15 cellular contexts compared by ENCODE assay signal in the genomic region with DNA sequence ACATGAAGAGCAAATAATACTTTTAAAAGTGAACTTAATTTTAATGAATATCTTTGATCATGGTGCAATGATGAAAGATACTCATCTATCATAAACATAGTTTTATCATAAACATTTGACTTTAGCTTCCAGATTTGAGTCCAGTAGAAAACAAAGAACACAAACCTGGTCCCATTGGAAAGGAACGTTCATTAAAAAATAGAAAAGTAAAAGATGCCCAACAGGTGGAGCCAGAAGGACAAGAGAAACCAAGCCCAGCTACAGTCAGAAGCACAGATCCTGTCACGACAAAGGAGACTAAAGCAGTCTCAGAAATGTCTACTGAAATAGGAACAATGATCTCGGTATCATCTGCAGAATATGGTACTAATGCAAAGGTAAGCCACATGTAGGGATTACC. TPM values are rescaled to one million over a fixed set of nuclear protein-coding genes. Genes with fewer than 3 reads are reported as not detected.
DNase-seq lines count a peak whose midpoint lies in the region; ATAC-seq and TF ChIP-seq lines count a peak whose summit lies in the region.
"Had no signal": no experiment of that assay in that cellular context is flagged by ENCODE, and none has a peak within 500 bp of the region (broad histone marks: within the 10 kb centered on the region; RNA-seq: fewer than 3 reads in every experiment).

No MANE protein-coding gene starts in this region.

- TF ChIP-seq CTCF in LNCaP clone FGC (IDR thresholded peaks at IDR 0.05; ENCODE audit: control insufficient read depth, extremely low read depth, insufficient read depth) (peak; percentile 65), mammary epithelial cell (conservative IDR thresholded peaks at IDR 0.05 in 1 of 2, IDR thresholded peaks at IDR 0.05 in 1 of 2; ENCODE audit: extremely low read depth in 1 of 2, insufficient read depth in 1 of 2, low read depth in 1 of 2, low read length in 2 of 2) (peak in 1 of 2 donors; percentile 17), liver (IDR thresholded peaks at IDR 0.05; ENCODE audit: low read depth, low read length, missing input control) (no peak)

- no peaks in the 10 kb centered on the region for H4K20me1 ChIP-seq in mammary epithelial cell (ENCODE audit: insufficient read depth, low read length)

- no peaks in the 10 kb centered on the region for H3K9me3 Mint-ChIP-seq in stimulated activated memory B cell treated with anti-CD40 and anti-IgM and Interleukin-4, amounts not matched to agents 10 μg/mL and 1 μg/mL and 100 μg/mL, for 72 hours

- DNase-seq in DMS 273 (lab: John Stamatoyannopoulos, UW; ENCODE audit: unreplicated experiment) (peak; percentile 15), DMS 273 treated with DMSO at 0.1 percent for 48 hours (lab: John Stamatoyannopoulos, UW) (no peak), LNCaP clone FGC (ENCODE audit: low read depth) (peak; percentile 87), mammary epithelial cell (no peak), hepatic stellate cell (ENCODE audit: low spot score) (no peak), GDM1 (lab: John Stamatoyannopoulos, UW) (no peak)
- DNase-seq: 8988T; activated CD8-positive, alpha-beta memory T cell treated with anti-CD3 and anti-CD28 coated beads for 24 hours; activated gamma-delta T cell treated with Interleukin-2 at 50 U/mL for 16 hours; brain microvascular endothelial cell; Calu3; Karpas-422; trophoblast cell had no signal

- 68% methylated on average over 3 of the region's 3 CpGs for WGBS in mammary epithelial cell (ENCODE audit: low coverage, missing lambda C conversion rate)
- 72% methylated on average over 3 of the region's 3 CpGs for WGBS in liver

- peaks cover 15% of the 10 kb centered on the region for H3K79me2 ChIP-seq in mammary epithelial cell (ENCODE audit: insufficient read depth, low read length)

- no peaks in the 10 kb centered on the region for H3K4me1 Mint-ChIP-seq in stimulated activated memory B cell treated with anti-CD40 and anti-IgM and Interleukin-4, amounts not matched to agents 10 μg/mL and 1 μg/mL and 100 μg/mL, for 72 hours

- in situ Hi-C loops in mammary epithelial cell (cut with MboI; ENCODE audit: low sequenced_read_pairs in 2 of 2): no loop called here

- TF ChIP-seq RAD21 in liver (IDR thresholded peaks at IDR 0.05): peak; percentile 44 to 54

- H3K27ac Mint-ChIP-seq in stimulated activated memory B cell treated with anti-CD40 and anti-IgM and Interleukin-4, amounts not matched to agents 10 μg/mL and 1 μg/mL and 100 μg/mL, for 72 hours: no peak overlapping the region

- no peak overlapping the region for H3K27ac ChIP-seq in mammary epithelial cell (ENCODE audit: insufficient read depth, low read depth, low read length)
- no peak overlapping the region for H3K27ac ChIP-seq in liver (ENCODE audit: low read depth in 1 of 2, low read length in 2 of 2)
- H3K27ac ChIP-seq: brain microvascular endothelial cell had no signal

- no peaks in the 10 kb centered on the region for H3K4me1 ChIP-seq in mammary epithelial cell (ENCODE audit: insufficient read depth, low read length)
- H3K4me1 ChIP-seq in liver (ENCODE audit: control insufficient read depth in 4 of 4, insufficient read depth in 4 of 4, low read length in 3 of 4): no peaks in the 10 kb centered on the region

- H3K36me3 Mint-ChIP-seq in stimulated activated memory B cell treated with anti-CD40 and anti-IgM and Interleukin-4, amounts not matched to agents 10 μg/mL and 1 μg/mL and 100 μg/mL, for 72 hours: peaks cover 24% of the 10 kb centered on the region

- H3K27me3 ChIP-seq in mammary epithelial cell (ENCODE audit: insufficient read depth, low read length): no peaks in the 10 kb centered on the region
- no peaks in the 10 kb centered on the region for H3K27me3 ChIP-seq in liver (ENCODE audit: control insufficient read depth in 4 of 4, insufficient read depth in 4 of 4, low read length in 3 of 4)
- H3K27me3 ChIP-seq: brain microvascular endothelial cell had no signal

- no peak for ATAC-seq in stimulated activated memory B cell treated with anti-CD40 and anti-IgM and Interleukin-4, amounts not matched to agents 10 μg/mL and 1 μg/mL and 100 μg/mL, for 72 hours

- H3K27me3 Mint-ChIP-seq in stimulated activated memory B cell treated with anti-CD40 and anti-IgM and Interleukin-4, amounts not matched to agents 10 μg/mL and 1 μg/mL and 100 μg/mL, for 72 hours: no peaks in the 10 kb centered on the region

- H2AFZ ChIP-seq in mammary epithelial cell (ENCODE audit: low read depth, low read length): no peak overlapping the region

- H3K36me3 ChIP-seq in mammary epithelial cell (ENCODE audit: insufficient read depth, low read length) (peaks cover 48% of the 10 kb centered on the region), liver (ENCODE audit: control insufficient read depth in 4 of 4, insufficient read depth in 3 of 4, low read depth in 1 of 4, low read length in 3 of 4) (peaks cover 0 to 54% (median 50%) of the 10 kb centered on the region in 4 donors)

- dilution Hi-C loops in mammary epithelial cell (cut with HindIII; ENCODE audit: low sequenced_read_pairs): no loop called here

- no peak overlapping the region for H3K4me3 Mint-ChIP-seq in stimulated activated memory B cell treated with anti-CD40 and anti-IgM and Interleukin-4, amounts not matched to agents 10 μg/mL and 1 μg/mL and 100 μg/mL, for 72 hours

- H3K4me2 ChIP-seq in mammary epithelial cell (ENCODE audit: insufficient read depth, low read depth, low read length): no peak overlapping the region

- H3K4me3 ChIP-seq in LNCaP clone FGC (ENCODE audit: low read depth, low read length) (no peak overlapping the region), mammary epithelial cell (replicated peaks in 1 of 3; ENCODE audit: insufficient read depth in 1 of 3, low read depth in 2 of 3, low read length in 3 of 3) (no peak overlapping the region), liver (ENCODE audit: low read depth in 1 of 3, low read length in 3 of 3) (no peak overlapping the region)

- no peaks in the 10 kb centered on the region for H3K9me3 ChIP-seq in mammary epithelial cell (replicated peaks; ENCODE audit: insufficient read depth, low read length)
- H3K9me3 ChIP-seq in liver (ENCODE audit: control insufficient read depth in 4 of 4, low read length in 3 of 4): no peaks in the 10 kb centered on the region

- H3K9ac ChIP-seq in mammary epithelial cell (ENCODE audit: insufficient read depth, low read length): no peak overlapping the region
- H3K9ac ChIP-seq in liver (ENCODE audit: low read depth in 1 of 2, low read length in 2 of 2): no peak overlapping the region

- CTCF ChIA-PET in mammary epithelial cell (lab: Charles Lee; ENCODE audit: low non-redundant PET): no interaction called here

- intact Hi-C loops in mammary epithelial cell (cut with micrococcal nuclease): loop anchor here (2.0 kb wide), 1 partner anchor 418 kb away; no protein-coding TSS in a partner anchor

- BruUV-seq in mammary epithelial cell (replicated peaks; lab: Mats Ljungman, UMichigan): TSS peak; percentile 71

TF ChIP-seq in liver, 16 proteins besides CTCF, POLR2A, EP300 and RAD21 (continues in another document):
- TF ChIP-seq EGR1 (IDR thresholded peaks at IDR 0.05; ENCODE audit: low read depth in 2 of 2) (no peak), HNF4A (conservative IDR thresholded peaks at IDR 0.05) (no peak), JUND (IDR thresholded peaks at IDR 0.05) (no peak), HNF4G (IDR thresholded peaks at IDR 0.05) (no peak), GABPA (IDR thresholded peaks at IDR 0.05 in 1 of 2, conservative IDR thresholded peaks at IDR 0.05 in 1 of 2) (no peak), SP1 (IDR thresholded peaks at IDR 0.05) (no peak), NR2F2 (IDR thresholded peaks at IDR 0.05) (no peak), FOXA2 (IDR thresholded peaks at IDR 0.05) (no peak), FOXA1 (IDR thresholded peaks at IDR 0.05) (no peak), RXRA (IDR thresholded peaks at IDR 0.05) (no peak), YY1 (IDR thresholded peaks at IDR 0.05) (no peak)
- TF ChIP-seq, protein P1, sequence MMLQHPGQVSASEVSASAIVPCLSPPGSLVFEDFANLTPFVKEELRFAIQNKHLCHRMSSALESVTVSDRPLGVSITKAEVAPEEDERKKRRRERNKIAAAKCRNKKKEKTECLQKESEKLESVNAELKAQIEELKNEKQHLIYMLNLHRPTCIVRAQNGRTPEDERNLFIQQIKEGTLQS (IDR thresholded peaks at IDR 0.05): no peak
- TF ChIP-seq, protein P2, sequence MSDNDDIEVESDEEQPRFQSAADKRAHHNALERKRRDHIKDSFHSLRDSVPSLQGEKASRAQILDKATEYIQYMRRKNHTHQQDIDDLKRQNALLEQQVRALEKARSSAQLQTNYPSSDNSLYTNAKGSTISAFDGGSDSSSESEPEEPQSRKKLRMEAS (IDR thresholded peaks at IDR 0.05): no peak
- TF ChIP-seq, protein P3, sequence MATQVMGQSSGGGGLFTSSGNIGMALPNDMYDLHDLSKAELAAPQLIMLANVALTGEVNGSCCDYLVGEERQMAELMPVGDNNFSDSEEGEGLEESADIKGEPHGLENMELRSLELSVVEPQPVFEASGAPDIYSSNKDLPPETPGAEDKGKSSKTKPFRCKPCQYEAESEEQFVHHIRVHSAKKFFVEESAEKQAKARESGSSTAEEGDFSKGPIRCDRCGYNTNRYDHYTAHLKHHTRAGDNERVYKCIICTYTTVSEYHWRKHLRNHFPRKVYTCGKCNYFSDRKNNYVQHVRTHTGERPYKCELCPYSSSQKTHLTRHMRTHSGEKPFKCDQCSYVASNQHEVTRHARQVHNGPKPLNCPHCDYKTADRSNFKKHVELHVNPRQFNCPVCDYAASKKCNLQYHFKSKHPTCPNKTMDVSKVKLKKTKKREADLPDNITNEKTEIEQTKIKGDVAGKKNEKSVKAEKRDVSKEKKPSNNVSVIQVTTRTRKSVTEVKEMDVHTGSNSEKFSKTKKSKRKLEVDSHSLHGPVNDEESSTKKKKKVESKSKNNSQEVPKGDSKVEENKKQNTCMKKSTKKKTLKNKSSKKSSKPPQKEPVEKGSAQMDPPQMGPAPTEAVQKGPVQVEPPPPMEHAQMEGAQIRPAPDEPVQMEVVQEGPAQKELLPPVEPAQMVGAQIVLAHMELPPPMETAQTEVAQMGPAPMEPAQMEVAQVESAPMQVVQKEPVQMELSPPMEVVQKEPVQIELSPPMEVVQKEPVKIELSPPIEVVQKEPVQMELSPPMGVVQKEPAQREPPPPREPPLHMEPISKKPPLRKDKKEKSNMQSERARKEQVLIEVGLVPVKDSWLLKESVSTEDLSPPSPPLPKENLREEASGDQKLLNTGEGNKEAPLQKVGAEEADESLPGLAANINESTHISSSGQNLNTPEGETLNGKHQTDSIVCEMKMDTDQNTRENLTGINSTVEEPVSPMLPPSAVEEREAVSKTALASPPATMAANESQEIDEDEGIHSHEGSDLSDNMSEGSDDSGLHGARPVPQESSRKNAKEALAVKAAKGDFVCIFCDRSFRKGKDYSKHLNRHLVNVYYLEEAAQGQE (IDR thresholded peaks at IDR 0.05): no peak

RNA-seq across cellular contexts. Expression of a gene that starts 55.6 kb away (rescaled TPM):
- total RNA-seq in mammary epithelial cell (not detected), liver (under 1 TPM in 1 of 2 donors, not detected in 1; 0.08 TPM)
- polyA plus RNA-seq in mammary epithelial cell (not detected), liver (not detected)
- not detected for polyA minus RNA-seq in mammary epithelial cell

Comparison
In these comparisons a context has a peak if more than half of its experiments do, and no peak if none do; other contexts are left out.
1. DNase-seq: peak in DMS 273 (single experiment) and LNCaP clone FGC (single experiment); none in DMS 273 treated with DMSO at 0.1 percent for 48 hours (single experiment), mammary epithelial cell (single experiment), hepatic stellate cell (single experiment) and GDM1 (single experiment).